Comparison of ENCODE assay signal across 13 cellular contexts in the genomic region with DNA sequence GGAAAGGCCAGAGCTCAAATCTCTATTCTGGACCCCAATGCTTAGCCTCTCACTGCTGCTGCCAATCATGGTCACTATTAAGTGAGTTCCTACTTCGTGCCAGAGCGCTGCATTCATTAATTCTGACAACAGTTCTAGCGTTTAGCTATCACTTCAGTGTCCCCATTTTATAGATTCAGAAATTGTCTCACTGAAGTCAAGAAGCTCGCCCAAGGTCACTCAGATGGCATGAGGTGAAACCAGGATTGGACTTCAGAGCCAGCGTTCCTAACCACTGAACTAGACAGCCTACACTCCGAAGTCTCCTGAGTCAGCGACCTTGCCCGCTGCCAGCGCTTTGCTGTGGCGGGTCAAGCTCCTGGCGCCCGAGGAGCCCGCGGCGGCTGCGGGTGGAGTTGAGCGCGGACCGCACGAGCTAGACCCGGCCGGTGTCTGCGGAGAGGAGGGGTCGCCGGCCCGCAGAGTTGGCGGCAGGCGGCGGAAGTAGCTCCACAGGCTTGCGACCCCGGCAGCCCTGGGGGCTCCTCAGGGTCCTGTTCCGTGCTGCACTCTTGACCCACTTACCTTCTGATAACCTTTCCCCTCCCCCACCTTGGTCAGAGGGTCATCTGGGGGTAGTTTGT. TPM values are rescaled to one million over a fixed set of nuclear protein-coding genes. Genes with fewer than 3 reads are reported as not detected.
A peak's percentile ranks its signal among the peaks of the same experiment; 100 is the strongest.
DNase-seq lines count a peak whose midpoint lies in the region; ATAC-seq and TF ChIP-seq lines count a peak whose summit lies in the region.
"Had no signal": no experiment of that assay in that cellular context is flagged by ENCODE, and none has a peak within 500 bp of the region (broad histone marks: within the 10 kb centered on the region; RNA-seq: fewer than 3 reads in every experiment).

No MANE protein-coding gene starts in this region.

- H3K27ac ChIP-seq in 22Rv1 = peak overlapping the region; percentile 54; the same call in 1 of the 2 replicates
- H3K27ac ChIP-seq: C4-2B had no signal

- ATAC-seq in esophagus mucosa (peak; percentile 22), GM21619 (IDR thresholded peaks at IDR 0.05; ENCODE audit: unreplicated experiment) (no peak), HG03039 (IDR thresholded peaks at IDR 0.05; ENCODE audit: unreplicated experiment) (no peak), GM18861 (IDR thresholded peaks at IDR 0.05; ENCODE audit: unreplicated experiment) (no peak)

- DNase-seq in GM20000 (ENCODE audit: low spot score) (peak; percentile 19), myocyte (ENCODE audit: low read depth) (peak; percentile 3), MV-4-11 (lab: John Stamatoyannopoulos, UW) (no peak)
- DNase-seq: activated T-cell treated with anti-CD3 and anti-CD28 coated beads, Interleukin-2, amount 50 U/mL, for 4 hours; OCI-M1 had no signal

- no peak for TF ChIP-seq CTCF in 22Rv1 (IDR thresholded peaks at IDR 0.05)
- no peak for TF ChIP-seq CTCF in GM20000 (IDR thresholded peaks at IDR 0.05; ENCODE audit: extremely low read depth, missing control alignments)

RNA-seq across cellular contexts. Expression of a gene that starts 2.1 kb away (rescaled TPM):
- total RNA-seq in esophagus mucosa = not detected
- total RNA-seq in myocyte = 0.64 and 1.9 TPM in 2 replicates
- polyA plus RNA-seq in myocyte (2012) = 0.01 TPM
- total RNA-seq: activated T-cell treated with anti-CD3 and anti-CD28 coated beads, Interleukin-2, amount 50 U/mL, for 4 hours; glomerular endothelial cell; HT-29 had no signal
